In genomic region chr14:69079188-69079742, GRCh38 we compare ENCODE assay signal across 1 cellular context.
TF ChIP-seq lines count a peak whose summit lies in the region.

No MANE protein-coding gene starts in this region.

TF ChIP-seq in liver, 16 proteins besides CTCF, POLR2A, EP300 and RAD21 (continued from another document):
- TF ChIP-seq REST (IDR thresholded peaks at IDR 0.05) (no peak), NR2F2 (IDR thresholded peaks at IDR 0.05) (no peak), JUND (IDR thresholded peaks at IDR 0.05) (no peak), EGR1 (IDR thresholded peaks at IDR 0.05; ENCODE audit: low read depth in 2 of 2) (no peak)
